8 cellular contexts compared by ENCODE assay signal in genomic region chr12:69238589-69239285, GRCh38.
DNase-seq lines count a peak whose midpoint lies in the region; ATAC-seq and TF ChIP-seq lines count a peak whose summit lies in the region.

No MANE protein-coding gene starts in this region.

- H3K4me3 ChIP-seq in astrocyte of the spinal cord (ENCODE audit: low read depth, low read length) (peak overlapping the region; percentile 41), mucosa of rectum (ENCODE audit: low read length in 2 of 2) (peak overlapping the region; percentile 83 to 87)

- H3K9ac ChIP-seq in mucosa of rectum (ENCODE audit: low read depth in 1 of 2, low read length in 2 of 2): peak overlapping the region; percentile 67 to 85

- no peak for DNase-seq in astrocyte of the spinal cord (ENCODE audit: low read depth, low spot score)
- no peak for DNase-seq in NCI-H82 (lab: John Stamatoyannopoulos, UW)
- no peak for DNase-seq in HUDEP-2 (lab: John Stamatoyannopoulos, UW; ENCODE audit: unreplicated experiment in 76 of 76)
- DNase-seq in KBM-7: no peak
- DNase-seq in NCI-H1930 (lab: John Stamatoyannopoulos, UW): no peak

- H3K27me3 ChIP-seq in mucosa of rectum (ENCODE audit: control insufficient read depth in 2 of 2, insufficient read depth in 2 of 2, low read length in 2 of 2): no peaks in the 10 kb centered on the region

- in situ Hi-C loops in astrocyte of the spinal cord (cut with HindIII; ENCODE audit: low sequenced_read_pairs): no loop called here
- in situ Hi-C loops in KBM-7 (cut with MboI; ENCODE audit: low pct_unique_long_range_greater_than_20kb, low sequenced_read_pairs): no loop called here

- no peaks in the 10 kb centered on the region for H3K36me3 ChIP-seq in mucosa of rectum (ENCODE audit: control insufficient read depth in 2 of 2, insufficient read depth in 2 of 2, low read length in 2 of 2)

- peaks cover 23 to 24% of the 10 kb centered on the region in 2 donors for H3K4me1 ChIP-seq in mucosa of rectum (ENCODE audit: control insufficient read depth in 2 of 2, insufficient read depth in 2 of 2, low read length in 2 of 2)

- no peak for TF ChIP-seq CTCF in astrocyte of the spinal cord (IDR thresholded peaks at IDR 0.05; ENCODE audit: low read depth, low read length)

- H3K27ac ChIP-seq in mucosa of rectum (ENCODE audit: low read depth in 2 of 2, low read length in 2 of 2): peak overlapping the region; percentile 66 to 94

- H3K9me3 ChIP-seq in mucosa of rectum (ENCODE audit: control insufficient read depth in 2 of 2, low read length in 2 of 2): no peaks in the 10 kb centered on the region

- ATAC-seq in GM19324 (IDR thresholded peaks at IDR 0.05; ENCODE audit: low FRiP score, unreplicated experiment): peak; percentile 2
- peak; percentile 1 for ATAC-seq in HG03280 (IDR thresholded peaks at IDR 0.05; ENCODE audit: unreplicated experiment)
